In genomic region chr3:29925150-29925549, GRCh38 we compare ENCODE assay signal across 21 cellular contexts.
"Had no signal": no experiment of that assay in that cellular context is flagged by ENCODE, and none has a peak within 500 bp of the region (broad histone marks: within the 10 kb centered on the region; RNA-seq: fewer than 3 reads in every experiment).

No MANE protein-coding gene starts in this region.

- ATAC-seq: heart right ventricle; naive thymus-derived CD4-positive, alpha-beta T cell; pancreas had no signal

- H3K4me3 ChIP-seq: heart right ventricle, pancreas, prostate gland, sigmoid colon, spleen, suprapubic skin, transverse colon had no signal

- DNase-seq: activated CD4-positive, alpha-beta T cell treated with anti-CD3 and anti-CD28 coated beads for 4 hours; activated CD4-positive, alpha-beta T cell treated with anti-CD3 and anti-CD28 coated beads, Interleukin-2, amount 50 U/mL, for 4 hours; activated CD8-positive, alpha-beta memory T cell treated with anti-CD3 and anti-CD28 coated beads for 24 hours; activated effector memory CD4-positive, alpha-beta T cell treated with anti-CD3 and anti-CD28 coated beads, Interleukin-2, amount 50 U/mL, for 16 hours; activated naive CD4-positive, alpha-beta T cell treated with anti-CD3 and anti-CD28 coated beads, Interleukin-2, amount 10 ng/mL, durations not matched to agents 7 days and 5 days; activated naive CD8-positive, alpha-beta T cell treated with anti-CD3 and anti-CD28 coated beads, Interleukin-2, amount 10 ng/mL, durations not matched to agents 7 days and 5 days; activated T-cell treated with anti-CD3 and anti-CD28 coated beads, Interleukin-2, amount 50 U/mL, for 1 hour; effector memory CD4-positive, alpha-beta T cell; foreskin melanocyte; heart right ventricle; midbrain; naive thymus-derived CD4-positive, alpha-beta T cell; nucleus accumbens; pancreas; retina; sigmoid colon; spleen; stimulated activated naive CD4-positive, alpha-beta T cell; transverse colon had no signal
